Comparison of ENCODE assay signal across 1 cellular context in genomic region chr6:15475261-15475660, GRCh38.
A peak's percentile ranks its signal among the peaks of the same experiment; 100 is the strongest.
TF ChIP-seq lines count a peak whose summit lies in the region.

No MANE protein-coding gene starts in this region.

TF ChIP-seq in GM23338, 12 proteins besides CTCF, POLR2A, EP300 and RAD21 (continued from another document):
- TF ChIP-seq ZNF462 (CRISPR knock-in tag; IDR thresholded peaks at IDR 0.05) (no peak), CREB1 (CRISPR knock-in tag; IDR thresholded peaks at IDR 0.05; ENCODE audit: low read depth) (no peak), ZNF114 (CRISPR knock-in tag; IDR thresholded peaks at IDR 0.05) (no peak), EZH2 (IDR thresholded peaks at IDR 0.05; ENCODE audit: low read depth, unreplicated experiment) (no peak), ZNF331 (CRISPR knock-in tag; IDR thresholded peaks at IDR 0.05; ENCODE audit: low read depth) (no peak), NANOG (IDR thresholded peaks at IDR 0.05; ENCODE audit: borderline replicate concordance) (no peak), POLR2AphosphoS5 (IDR thresholded peaks at IDR 0.05; ENCODE audit: low read depth) (0 out of 2 replicates have a peak, but pooled peaks have one; percentile 4), REST (IDR thresholded peaks at IDR 0.05; ENCODE audit: unreplicated experiment) (no peak)
